11 cellular contexts compared by ENCODE assay signal in the genomic region with DNA sequence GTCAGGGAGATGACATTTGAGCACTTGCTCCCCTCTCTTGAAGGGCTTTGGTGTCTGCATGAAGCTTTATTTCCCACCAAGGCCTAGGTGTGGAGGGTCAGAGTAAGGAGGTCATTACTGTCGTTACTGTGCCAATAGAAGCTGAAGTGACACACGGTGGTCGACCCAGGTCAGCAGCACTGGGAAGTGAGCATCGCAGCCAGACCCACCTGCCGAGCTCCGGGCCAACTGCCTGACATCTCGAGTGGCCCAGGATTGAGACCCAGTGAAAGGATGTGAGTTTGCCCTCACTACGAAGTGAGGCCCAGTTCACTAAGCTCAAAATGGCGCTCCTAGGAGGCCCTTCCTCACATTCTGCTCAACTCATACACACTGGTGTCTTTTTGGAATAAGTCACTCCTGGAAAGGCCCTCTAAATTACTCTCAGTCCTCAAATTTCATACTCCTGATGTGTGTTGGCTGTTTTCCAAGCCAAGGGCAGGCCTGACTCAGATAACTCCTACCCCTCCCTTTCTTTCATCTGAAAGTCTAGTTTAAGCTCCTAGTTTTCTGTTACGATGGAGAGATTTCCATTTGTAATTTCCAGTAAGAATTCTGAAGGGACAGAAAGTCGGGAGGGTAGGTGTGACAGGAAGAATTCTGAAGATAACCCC.
DNase-seq lines count a peak whose midpoint lies in the region; TF ChIP-seq lines count a peak whose summit lies in the region.
"Had no signal": no experiment of that assay in that cellular context is flagged by ENCODE, and none has a peak within 500 bp of the region (broad histone marks: within the 10 kb centered on the region; RNA-seq: fewer than 3 reads in every experiment).

No MANE protein-coding gene starts in this region.

- no peaks in the 10 kb centered on the region for H3K79me1 ChIP-seq in mesendoderm (ENCODE audit: low read length)

- H3K4me1 ChIP-seq in breast epithelium (no peaks in the 10 kb centered on the region), tibial artery (peaks cover 0 to 88% (median 40%) of the 10 kb centered on the region in 4 donors), mesendoderm (ENCODE audit: control insufficient read depth, low read depth, low read length) (no peaks in the 10 kb centered on the region)

- CTCF ChIA-PET in MCF 10A (lab: Yijun Ruan, JAX): interaction anchor here (1.4 kb wide), 1 partner anchor 40 kb away, joined by 3 read pairs; no protein-coding TSS in a partner anchor

- H3K4me3 Mint-ChIP-seq in MCF 10A (ENCODE audit: unreplicated experiment): no peak overlapping the region
- H3K4me3 Mint-ChIP-seq: stimulated activated memory B cell treated with anti-CD40 and anti-IgM and Interleukin-4, amounts not matched to agents 10 μg/mL and 1 μg/mL and 100 μg/mL, for 72 hours; T-helper 1 cell treated with Interleukin-12 subunit alpha and Interleukin-12 subunit beta and Interleukin-4 antibody, amounts not matched to agents 30 μg/mL and 1 μg/mL, for 36 hours had no signal

- WGBS in mesendoderm (ENCODE audit: extremely low coverage, insufficient coverage, low lambda C conversion rate): no CpG with 5 or more reads among the region's 11 CpGs

- H3K36me3 Mint-ChIP-seq in MCF 10A (ENCODE audit: insufficient read depth, unreplicated experiment): peaks cover 19% of the 10 kb centered on the region
- H3K36me3 Mint-ChIP-seq: stimulated activated memory B cell treated with anti-CD40 and anti-IgM and Interleukin-4, amounts not matched to agents 10 μg/mL and 1 μg/mL and 100 μg/mL, for 72 hours had no signal

- no peak overlapping the region for H2BK120ac ChIP-seq in mesendoderm (ENCODE audit: low read depth, low read length)

- H3K36me3 ChIP-seq in breast epithelium (no peaks in the 10 kb centered on the region), tibial artery (peaks cover 0 to 2% (median 0%) of the 10 kb centered on the region in 3 donors), mesendoderm (ENCODE audit: control insufficient read depth, insufficient read depth, low read length) (no peaks in the 10 kb centered on the region)

- no peak overlapping the region for H2BK15ac ChIP-seq in mesendoderm (replicated peaks; ENCODE audit: low read depth)

- no peak for TF ChIP-seq POLR2A in breast epithelium (IDR thresholded peaks at IDR 0.05)

- H3K4me2 ChIP-seq in mesendoderm (ENCODE audit: low read length): no peak overlapping the region

- H3K4ac ChIP-seq in mesendoderm (ENCODE audit: low read depth, low read length): no peak overlapping the region

- DNase-seq in MCF 10A (ENCODE audit: unreplicated experiment) (peak; percentile 83), breast epithelium (ENCODE audit: low spot score in 2 of 2) (no peak), NCI-H524 (lab: John Stamatoyannopoulos, UW) (peak; percentile 54 to 80), dorsolateral prefrontal cortex (no peak), tibial artery (no peak), NAMALWA (ENCODE audit: low spot score) (no peak), 8988T (no peak), mesendoderm (no peak)
- DNase-seq: retina had no signal

- no peaks in the 10 kb centered on the region for H3K27me3 ChIP-seq in breast epithelium
- H3K27me3 ChIP-seq in dorsolateral prefrontal cortex: no peaks in the 10 kb centered on the region
- no peaks in the 10 kb centered on the region for H3K27me3 ChIP-seq in tibial artery
- H3K27me3 ChIP-seq in mesendoderm (ENCODE audit: insufficient read depth, low read length, poor library complexity): no peaks in the 10 kb centered on the region

- H3K4me1 Mint-ChIP-seq in MCF 10A (ENCODE audit: insufficient read depth, unreplicated experiment): peaks cover 21% of the 10 kb centered on the region

- TF ChIP-seq CTCF in MCF 10A (IDR thresholded peaks at IDR 0.05; ENCODE audit: unreplicated experiment): no peak
- TF ChIP-seq CTCF in breast epithelium (IDR thresholded peaks at IDR 0.05): no peak
- no peak for TF ChIP-seq CTCF in dorsolateral prefrontal cortex (IDR thresholded peaks at IDR 0.05 in 54 of 56, conservative IDR thresholded peaks at IDR 0.05 in 2 of 56; ENCODE audit: low read depth in 1 of 56, partially characterized antibody in 56 of 56)
- no peak for TF ChIP-seq CTCF in tibial artery (IDR thresholded peaks at IDR 0.05)

- H3K9ac ChIP-seq in mesendoderm (ENCODE audit: low read length): no peak overlapping the region

- no peak overlapping the region for H3K23ac ChIP-seq in mesendoderm (ENCODE audit: low read length)

- no peak overlapping the region for H4K5ac ChIP-seq in mesendoderm (ENCODE audit: low read length)

- no peak overlapping the region for H3K4me3 ChIP-seq in breast epithelium
- H3K4me3 ChIP-seq in dorsolateral prefrontal cortex: no peak overlapping the region
- H3K4me3 ChIP-seq in tibial artery: no peak overlapping the region
- H3K4me3 ChIP-seq in mesendoderm (ENCODE audit: low read length): no peak overlapping the region

- H3K27ac ChIP-seq in breast epithelium (no peak overlapping the region), dorsolateral prefrontal cortex (peak overlapping the region in 44 of 59 donors; percentile 4 to 83 (median 60)), tibial artery (peak overlapping the region; percentile 68 to 72), mesendoderm (ENCODE audit: low read depth, low read length) (no peak overlapping the region)

- H3K79me2 ChIP-seq in mesendoderm (ENCODE audit: control insufficient read depth, insufficient read depth, low read length): no peaks in the 10 kb centered on the region

- no peak overlapping the region for H2BK5ac ChIP-seq in mesendoderm (ENCODE audit: low read length)

- H3K27me3 Mint-ChIP-seq in MCF 10A (ENCODE audit: insufficient read depth, unreplicated experiment): no peaks in the 10 kb centered on the region
- H3K27me3 Mint-ChIP-seq: stimulated activated memory B cell treated with anti-CD40 and anti-IgM and Interleukin-4, amounts not matched to agents 10 μg/mL and 1 μg/mL and 100 μg/mL, for 72 hours had no signal

- POLR2A ChIA-PET in MCF 10A (lab: Yijun Ruan, JAX): no interaction called here

- intact Hi-C loops in MCF 10A (cut with micrococcal nuclease): no loop called here
- intact Hi-C loops in breast epithelium (cut with DNase I; ENCODE audit: low total_unique reads): no loop called here
- intact Hi-C loops in dorsolateral prefrontal cortex (cut with DNase I): loop anchor here in 1 of 2 donors (5.0 kb wide), 1 partner anchor 45 kb away; no protein-coding TSS in a partner anchor
- intact Hi-C loops in tibial artery (cut with DNase I; ENCODE audit: low total_unique reads): no loop called here

- no peak overlapping the region for H4K8ac ChIP-seq in mesendoderm (ENCODE audit: low read depth, low read length)

- BruUV-seq in MCF 10A (replicated peaks; lab: Mats Ljungman, UMichigan): no TSS peak

- H3K18ac ChIP-seq in mesendoderm (ENCODE audit: low read length): no peak overlapping the region

- H2AK5ac ChIP-seq in mesendoderm (ENCODE audit: low read length): no peak overlapping the region

- peak overlapping the region; percentile 54 for H3K27ac Mint-ChIP-seq in MCF 10A (ENCODE audit: low read depth, unreplicated experiment)
- H3K27ac Mint-ChIP-seq: stimulated activated memory B cell treated with anti-CD40 and anti-IgM and Interleukin-4, amounts not matched to agents 10 μg/mL and 1 μg/mL and 100 μg/mL, for 72 hours; T-helper 1 cell treated with Interleukin-12 subunit alpha and Interleukin-12 subunit beta and Interleukin-4 antibody, amounts not matched to agents 30 μg/mL and 1 μg/mL, for 36 hours had no signal

- H3K9me3 ChIP-seq in breast epithelium: no peaks in the 10 kb centered on the region
- no peaks in the 10 kb centered on the region for H3K9me3 ChIP-seq in tibial artery

- no peak overlapping the region for H3K56ac ChIP-seq in mesendoderm (ENCODE audit: low read length)

- H3K9me3 Mint-ChIP-seq in MCF 10A (ENCODE audit: unreplicated experiment): no peaks in the 10 kb centered on the region
- H3K9me3 Mint-ChIP-seq: stimulated activated memory B cell treated with anti-CD40 and anti-IgM and Interleukin-4, amounts not matched to agents 10 μg/mL and 1 μg/mL and 100 μg/mL, for 72 hours; T-helper 1 cell treated with Interleukin-12 subunit alpha and Interleukin-12 subunit beta and Interleukin-4 antibody, amounts not matched to agents 30 μg/mL and 1 μg/mL, for 36 hours had no signal

Comparison
In these comparisons a context has a peak if more than half of its experiments do, and no peak if none do; other contexts are left out.
1. DNase-seq: peak in MCF 10A (single experiment) and NCI-H524 (2 of 2); none in breast epithelium (0 of 2), dorsolateral prefrontal cortex (0 of 10), tibial artery (0 of 2), NAMALWA (single experiment), 8988T (single experiment) and mesendoderm (single experiment).
2. H3K27ac ChIP-seq: peak in dorsolateral prefrontal cortex (44 of 59) and tibial artery (2 of 2); none in breast epithelium (0 of 2) and mesendoderm (single experiment).